26 cellular contexts compared by ENCODE assay signal in genomic region chr11:63800921-63801320, GRCh38.
"Had no signal": no experiment of that assay in that cellular context is flagged by ENCODE, and none has a peak within 500 bp of the region (broad histone marks: within the 10 kb centered on the region; RNA-seq: fewer than 3 reads in every experiment).

No MANE protein-coding gene starts in this region.

- H2AFZ ChIP-seq: neural progenitor cell, parathyroid adenoma had no signal

- H3K4me1 Mint-ChIP-seq: stimulated activated effector memory CD8-positive, alpha-beta T cell treated with anti-CD3 and anti-CD28 coated beads, Interleukin-12 subunit alpha, Interleukin-12 subunit beta, amount 100 ng/mL, for 72 hours; stimulated activated naive B cell treated with anti-CD40 and anti-IgM and Interleukin-4, amounts not matched to agents 10 μg/mL and 1 μg/mL and 100 μg/mL, for 72 hours had no signal

- H3K9me3 Mint-ChIP-seq: natural killer cell treated with Interleukin-12 subunit alpha and Interleukin-12 subunit beta and Interleukin-15 and Interleukin-18, amount 100 ng/mL, for 72 hours; stimulated activated effector memory CD8-positive, alpha-beta T cell treated with anti-CD3 and anti-CD28 coated beads, Interleukin-12 subunit alpha, Interleukin-12 subunit beta, amount 100 ng/mL, for 72 hours; stimulated activated naive B cell treated with anti-CD40 and anti-IgM and Interleukin-4, amounts not matched to agents 10 μg/mL and 1 μg/mL and 100 μg/mL, for 72 hours; stimulated activated naive CD8-positive, alpha-beta T cell treated with anti-CD3 and anti-CD28 coated beads, Interleukin-15, Interleukin-2, amounts not matched to agents 100 ng/mL and 50 ng/mL, for 24 hours had no signal

- H3K9ac ChIP-seq: neural progenitor cell, parathyroid adenoma had no signal

- H3K79me2 ChIP-seq: parathyroid adenoma had no signal

- H3K9me3 ChIP-seq: ovary, psoas muscle, right lobe of liver, sigmoid colon, stomach, thoracic aorta, thyroid gland, tibial nerve, upper lobe of left lung, vagina had no signal

- H3K36me3 Mint-ChIP-seq: natural killer cell treated with Interleukin-12 subunit alpha and Interleukin-12 subunit beta and Interleukin-15 and Interleukin-18, amount 100 ng/mL, for 72 hours; stimulated activated effector memory CD8-positive, alpha-beta T cell treated with anti-CD3 and anti-CD28 coated beads, Interleukin-12 subunit alpha, Interleukin-12 subunit beta, amount 100 ng/mL, for 72 hours; stimulated activated naive B cell treated with anti-CD40 and anti-IgM and Interleukin-4, amounts not matched to agents 10 μg/mL and 1 μg/mL and 100 μg/mL, for 72 hours had no signal

- H3K27me3 ChIP-seq: neural progenitor cell, ovary, right lobe of liver, sigmoid colon, stomach, thyroid gland, upper lobe of left lung, vagina had no signal

- H3K4me3 Mint-ChIP-seq: natural killer cell treated with Interleukin-12 subunit alpha and Interleukin-12 subunit beta and Interleukin-15 and Interleukin-18, amount 100 ng/mL, for 72 hours; neural progenitor cell; stimulated activated effector memory CD8-positive, alpha-beta T cell treated with anti-CD3 and anti-CD28 coated beads, Interleukin-12 subunit alpha, Interleukin-12 subunit beta, amount 100 ng/mL, for 72 hours; stimulated activated naive B cell treated with anti-CD40 and anti-IgM and Interleukin-4, amounts not matched to agents 10 μg/mL and 1 μg/mL and 100 μg/mL, for 72 hours; stimulated activated naive CD8-positive, alpha-beta T cell treated with anti-CD3 and anti-CD28 coated beads, Interleukin-15, Interleukin-2, amounts not matched to agents 100 ng/mL and 50 ng/mL, for 24 hours had no signal

- H3K36me3 ChIP-seq: neural progenitor cell, ovary, right lobe of liver, sigmoid colon, stomach, thoracic aorta, thyroid gland, tibial nerve, upper lobe of left lung, vagina had no signal

- H3K4me1 ChIP-seq: neural progenitor cell, parathyroid adenoma, right lobe of liver, sigmoid colon, stomach, tibial nerve had no signal

- H3K27ac Mint-ChIP-seq: natural killer cell treated with Interleukin-12 subunit alpha and Interleukin-12 subunit beta and Interleukin-15 and Interleukin-18, amount 100 ng/mL, for 72 hours; neural progenitor cell; progenitor cell of endocrine pancreas; stimulated activated effector memory CD8-positive, alpha-beta T cell treated with anti-CD3 and anti-CD28 coated beads, Interleukin-12 subunit alpha, Interleukin-12 subunit beta, amount 100 ng/mL, for 72 hours; stimulated activated naive B cell treated with anti-CD40 and anti-IgM and Interleukin-4, amounts not matched to agents 10 μg/mL and 1 μg/mL and 100 μg/mL, for 72 hours; stimulated activated naive CD8-positive, alpha-beta T cell treated with anti-CD3 and anti-CD28 coated beads, Interleukin-15, Interleukin-2, amounts not matched to agents 100 ng/mL and 50 ng/mL, for 24 hours had no signal

- H3K4me3 ChIP-seq: neural progenitor cell, ovary, psoas muscle, right lobe of liver, sigmoid colon, stomach, thoracic aorta, thyroid gland, tibial nerve, upper lobe of left lung, vagina had no signal

- H3K27ac ChIP-seq: neural progenitor cell, ovary, parathyroid adenoma, psoas muscle, right lobe of liver, sigmoid colon, stomach, thoracic aorta, thyroid gland, tibial nerve, upper lobe of left lung, vagina had no signal

- DNase-seq: occipital lobe; ovary; psoas muscle; right cardiac atrium; right lobe of liver; sigmoid colon; small intestine; stimulated activated CD4-positive, alpha-beta T cell treated with anti-CD3 and anti-CD28 coated beads, Interleukin-15, amount 100 ng/mL, for 24 hours; stimulated activated CD4-positive, alpha-beta T cell treated with anti-CD3 and anti-CD28 coated beads, Interleukin-2, amount 100 ng/mL, for 24 hours; stimulated activated CD4-positive, alpha-beta T cell treated with anti-CD3 and anti-CD28 coated beads, Interleukin-2, amount 100 ng/mL, for 48 hours; stimulated activated CD4-positive, alpha-beta T cell treated with anti-CD3 and anti-CD28 coated beads, Interleukin-4, amount 100 ng/mL, for 24 hours; stimulated activated naive B cell treated with anti-CD40 and anti-IgM and Interleukin-4, amounts not matched to agents 10 μg/mL and 1 μg/mL and 100 μg/mL, for 72 hours; stimulated activated naive CD4-positive, alpha-beta T cell treated with Interleukin-2 at 50 U/mL for 16 hours; stomach; thyroid gland; trophoblast cell; upper lobe of left lung had no signal

- H3K4me2 ChIP-seq: neural progenitor cell had no signal
